ENCODE assay signal across 1 cellular context in genomic region chr9:131654857-131655577, GRCh38.
TF ChIP-seq lines count a peak whose summit lies in the region.

No MANE protein-coding gene starts in this region.

TF ChIP-seq in GM12878, 131 proteins besides CTCF, POLR2A, EP300 and RAD21 (continued from another document):
- no peak for TF ChIP-seq SUPT20H (IDR thresholded peaks at IDR 0.05; ENCODE audit: borderline replicate concordance, control insufficient read depth, low read depth, low read length)
- TF ChIP-seq TCF3 (IDR thresholded peaks at IDR 0.05; ENCODE audit: borderline replicate concordance, insufficient read depth, low read depth, low read length): 0 out of 2 replicates have a peak, but pooled peaks have one; percentile 13
- no peak for TF ChIP-seq LARP7 (IDR thresholded peaks at IDR 0.05)
- no peak for TF ChIP-seq SMC3 (IDR thresholded peaks at IDR 0.05; ENCODE audit: borderline replicate concordance, low read length)
- TF ChIP-seq ETV6 (conservative IDR thresholded peaks at IDR 0.05 in 1 of 2, IDR thresholded peaks at IDR 0.05 in 1 of 2; ENCODE audit: borderline replicate concordance in 1 of 2, low read depth in 1 of 2): no peak
- no peak for TF ChIP-seq ATF3 (IDR thresholded peaks at IDR 0.05; ENCODE audit: borderline replicate concordance, extremely low read depth, low read depth, low read length)
- TF ChIP-seq HDAC2 (IDR thresholded peaks at IDR 0.05): no peak
- no peak for TF ChIP-seq KDM1A (IDR thresholded peaks at IDR 0.05; ENCODE audit: borderline replicate concordance)
- TF ChIP-seq ELK1 (IDR thresholded peaks at IDR 0.05; ENCODE audit: low read depth, low read length): no peak
- TF ChIP-seq BHLHE40 (IDR thresholded peaks at IDR 0.05; ENCODE audit: borderline replicate concordance in 1 of 2, low read depth in 2 of 2, low read length in 1 of 2): peak in 1 of 2 experiments; percentile 77; a peak in 2 of 4 replicates
- no peak for TF ChIP-seq NR2C2 (IDR thresholded peaks at IDR 0.05; ENCODE audit: borderline replicate concordance, control insufficient read depth, insufficient read length, low read depth)
- no peak for TF ChIP-seq SMAD1 (IDR thresholded peaks at IDR 0.05; ENCODE audit: low read depth, partially characterized antibody)
- no peak for TF ChIP-seq POLR2AphosphoS2 (IDR thresholded peaks at IDR 0.05; ENCODE audit: low read depth, low read length)
- TF ChIP-seq RUNX3 (IDR thresholded peaks at IDR 0.05; ENCODE audit: low read length): peak; percentile 13; the same call in 1 of the 2 replicates
- TF ChIP-seq SUZ12 (IDR thresholded peaks at IDR 0.05; ENCODE audit: unreplicated experiment): no peak
- peak; percentile 65; the same call in 1 of the 2 replicates for TF ChIP-seq TCF12 (IDR thresholded peaks at IDR 0.05; ENCODE audit: low read depth, low read length)
- TF ChIP-seq SIN3A (IDR thresholded peaks at IDR 0.05; ENCODE audit: low read depth, low read length): no peak
- no peak for TF ChIP-seq ZNF217 (IDR thresholded peaks at IDR 0.05)
- TF ChIP-seq ATF2 (IDR thresholded peaks at IDR 0.05; ENCODE audit: low read length): no peak
- TF ChIP-seq ZBED1 (IDR thresholded peaks at IDR 0.05; ENCODE audit: borderline replicate concordance): no peak
- TF ChIP-seq JUNB (IDR thresholded peaks at IDR 0.05): no peak
- no peak; a peak in 1 of 4 replicates for TF ChIP-seq IKZF2 (IDR thresholded peaks at IDR 0.05)
- no peak for TF ChIP-seq MAX (IDR thresholded peaks at IDR 0.05; ENCODE audit: low read depth, low read length)
- TF ChIP-seq NFXL1 (IDR thresholded peaks at IDR 0.05; ENCODE audit: borderline replicate concordance): no peak
- no peak for TF ChIP-seq ZNF592 (IDR thresholded peaks at IDR 0.05)
- peak; percentile 52 for TF ChIP-seq USF1 (IDR thresholded peaks at IDR 0.05; ENCODE audit: borderline replicate concordance, extremely low read length, insufficient read depth, low read depth, low read length)
- no peak for TF ChIP-seq PML (IDR thresholded peaks at IDR 0.05; ENCODE audit: low read length)
- no peak for TF ChIP-seq CBFB (IDR thresholded peaks at IDR 0.05; ENCODE audit: low read depth)
